In the genomic region with DNA sequence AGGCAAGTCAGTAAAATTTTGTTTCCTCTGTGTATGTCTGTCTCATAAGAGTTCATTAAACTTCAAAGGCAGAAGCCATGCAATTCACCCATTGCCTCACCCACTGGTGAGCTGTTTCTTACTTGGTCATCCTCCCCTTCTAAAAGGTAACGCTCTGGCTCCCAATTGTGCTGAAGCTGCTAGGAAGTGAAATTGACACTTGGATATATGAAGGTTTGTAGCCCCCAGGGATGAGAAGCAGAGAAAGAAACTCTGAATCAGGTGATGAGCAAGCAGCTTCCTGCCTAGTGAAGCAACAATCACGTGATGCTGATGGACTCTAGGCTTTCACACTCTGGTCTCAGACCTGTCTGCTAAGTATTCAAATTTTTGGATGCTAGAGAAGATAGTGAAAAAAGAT, we compare ENCODE assay signal across 11 cellular contexts.
DNase-seq lines count a peak whose midpoint lies in the region; ATAC-seq, FAIRE-seq and TF ChIP-seq lines count a peak whose summit lies in the region.
"Had no signal": no experiment of that assay in that cellular context is flagged by ENCODE, and none has a peak within 500 bp of the region (broad histone marks: within the 10 kb centered on the region; RNA-seq: fewer than 3 reads in every experiment).

No MANE protein-coding gene starts in this region.

- TF ChIP-seq EP300 in A549 (IDR thresholded peaks at IDR 0.05) = no peak

- CTCF ChIA-PET in A549 (lab: Yijun Ruan, JAX) = interaction anchor here (1.2 to 4.9 kb wide), 5 partner anchors 24 to 137 kb away, joined by 3 to 34 read pairs (median 9); no protein-coding TSS in a partner anchor

- H3K9me3 ChIP-seq in A549 = no peaks in the 10 kb centered on the region
- H3K9me3 ChIP-seq in tibial artery = no peaks in the 10 kb centered on the region
- H3K9me3 ChIP-seq: left lung had no signal

- DNase-seq in A549 (ENCODE audit: low read depth in 1 of 2, low spot score in 1 of 2) (peak in 1 of 2 experiments; percentile 25), MV-4-11 (lab: John Stamatoyannopoulos, UW) (peak; percentile 25), fibroblast of gingiva (ENCODE audit: low read depth) (peak; percentile 14), HuH-7.5 (ENCODE audit: low spot score) (no peak), GM12891 (ENCODE audit: insufficient read length, low spot score) (no peak), tibial artery (no peak), ureter (ENCODE audit: low spot score) (no peak)
- DNase-seq: left lung, NCI-H524, retina had no signal

- peaks cover 88% of the 10 kb centered on the region for H3K4me1 ChIP-seq in A549
- peaks cover 0 to 53% (median 14%) of the 10 kb centered on the region in 4 donors for H3K4me1 ChIP-seq in tibial artery

- H3K36me3 ChIP-seq in tibial artery = no peaks in the 10 kb centered on the region
- H3K36me3 ChIP-seq: left lung had no signal

- peak overlapping the region; percentile 69 for H3K4me2 ChIP-seq in A549

- intact Hi-C loops in tibial artery (cut with DNase I; ENCODE audit: low total_unique reads) = no loop called here

- ATAC-seq in A549 (no peak), GM18867 (IDR thresholded peaks at IDR 0.05; ENCODE audit: unreplicated experiment) (peak; percentile 67)

- no peak for TF ChIP-seq POLR2A in A549 (IDR thresholded peaks at IDR 0.05; ENCODE audit: low read length)
- TF ChIP-seq POLR2A in GM12891 (IDR thresholded peaks at IDR 0.05; ENCODE audit: low read depth, low read length) = no peak

- WGBS in A549 (ENCODE audit: missing lambda C conversion rate) = 52% methylated on average over 2 of the region's 2 CpGs

- no peaks in the 10 kb centered on the region for H3K27me3 ChIP-seq in tibial artery
- H3K27me3 ChIP-seq: left lung had no signal

- FAIRE-seq in A549 (lab: Jason Lieb, UNC) (no peak), GM12891 (lab: Jason Lieb, UNC) (no peak)

- no peak for TF ChIP-seq RAD21 in A549 (conservative IDR thresholded peaks at IDR 0.05 in 1 of 2, IDR thresholded peaks at IDR 0.05 in 1 of 2)

- H3K4me3 ChIP-seq in A549 = no peak overlapping the region
- no peak overlapping the region for H3K4me3 ChIP-seq in tibial artery
- H3K4me3 ChIP-seq: left lung had no signal

- POLR2A ChIA-PET in A549 (lab: Yijun Ruan, JAX) = interaction anchor here (2.9 kb wide), 1 partner anchor 135 kb away, joined by 13 read pairs; no protein-coding TSS in a partner anchor

- H3K27ac ChIP-seq in A549 = peak overlapping the region; percentile 87 to 96
- H3K27ac ChIP-seq in tibial artery = no peak overlapping the region

- no peak for TF ChIP-seq CTCF in A549 (IDR thresholded peaks at IDR 0.05)
- no peak for TF ChIP-seq CTCF in tibial artery (IDR thresholded peaks at IDR 0.05)

TF ChIP-seq in A549, 52 proteins besides CTCF, POLR2A, EP300 and RAD21:
- 0 out of 4 replicates have a peak, but pooled peaks of 1 of the 2 experiments have one; percentile 13 for TF ChIP-seq CEBPB (IDR thresholded peaks at IDR 0.05)
- TF ChIP-seq, protein P1, sequence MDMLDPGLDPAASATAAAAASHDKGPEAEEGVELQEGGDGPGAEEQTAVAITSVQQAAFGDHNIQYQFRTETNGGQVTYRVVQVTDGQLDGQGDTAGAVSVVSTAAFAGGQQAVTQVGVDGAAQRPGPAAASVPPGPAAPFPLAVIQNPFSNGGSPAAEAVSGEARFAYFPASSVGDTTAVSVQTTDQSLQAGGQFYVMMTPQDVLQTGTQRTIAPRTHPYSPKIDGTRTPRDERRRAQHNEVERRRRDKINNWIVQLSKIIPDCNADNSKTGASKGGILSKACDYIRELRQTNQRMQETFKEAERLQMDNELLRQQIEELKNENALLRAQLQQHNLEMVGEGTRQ (IDR thresholded peaks at IDR 0.05) = peak; percentile 81
- no peak for TF ChIP-seq MYC (IDR thresholded peaks at IDR 0.05; ENCODE audit: borderline replicate concordance, low read length)

TF ChIP-seq in GM12891, 5 proteins besides CTCF, POLR2A, EP300 and RAD21:
- no peak for TF ChIP-seq POU2F2 (IDR thresholded peaks at IDR 0.05; ENCODE audit: low read depth, low read length)
- no peak for TF ChIP-seq PAX5 (IDR thresholded peaks at IDR 0.05; ENCODE audit: insufficient read depth, low read length, severe bottlenecking)
- no peak for TF ChIP-seq TAF1 (IDR thresholded peaks at IDR 0.05; ENCODE audit: low read depth, low read length)
- TF ChIP-seq POLR2AphosphoS5 (IDR thresholded peaks at IDR 0.05; ENCODE audit: low read depth, low read length) = no peak
- TF ChIP-seq SPI1 (IDR thresholded peaks at IDR 0.05; ENCODE audit: low read depth, low read length) = no peak

Comparison
In these comparisons a context has a peak if more than half of its experiments do, and no peak if none do; other contexts are left out.
1. DNase-seq: peak in MV-4-11 (single experiment) and fibroblast of gingiva (single experiment); none in HuH-7.5 (single experiment), GM12891 (single experiment), tibial artery (0 of 2) and ureter (single experiment).
2. H3K27ac ChIP-seq: peak in A549 (2 of 2); none in tibial artery (0 of 2).